1 cellular context compared by ENCODE assay signal in genomic region chr3:32438596-32439344, GRCh38.
TF ChIP-seq lines count a peak whose summit lies in the region.

No MANE protein-coding gene starts in this region.

TF ChIP-seq in GM23338, 12 proteins besides CTCF, POLR2A, EP300 and RAD21 (continued from another document):
- no peak for TF ChIP-seq ZNF462 (CRISPR knock-in tag; IDR thresholded peaks at IDR 0.05)
